ENCODE assay signal across 7 cellular contexts in the genomic region with DNA sequence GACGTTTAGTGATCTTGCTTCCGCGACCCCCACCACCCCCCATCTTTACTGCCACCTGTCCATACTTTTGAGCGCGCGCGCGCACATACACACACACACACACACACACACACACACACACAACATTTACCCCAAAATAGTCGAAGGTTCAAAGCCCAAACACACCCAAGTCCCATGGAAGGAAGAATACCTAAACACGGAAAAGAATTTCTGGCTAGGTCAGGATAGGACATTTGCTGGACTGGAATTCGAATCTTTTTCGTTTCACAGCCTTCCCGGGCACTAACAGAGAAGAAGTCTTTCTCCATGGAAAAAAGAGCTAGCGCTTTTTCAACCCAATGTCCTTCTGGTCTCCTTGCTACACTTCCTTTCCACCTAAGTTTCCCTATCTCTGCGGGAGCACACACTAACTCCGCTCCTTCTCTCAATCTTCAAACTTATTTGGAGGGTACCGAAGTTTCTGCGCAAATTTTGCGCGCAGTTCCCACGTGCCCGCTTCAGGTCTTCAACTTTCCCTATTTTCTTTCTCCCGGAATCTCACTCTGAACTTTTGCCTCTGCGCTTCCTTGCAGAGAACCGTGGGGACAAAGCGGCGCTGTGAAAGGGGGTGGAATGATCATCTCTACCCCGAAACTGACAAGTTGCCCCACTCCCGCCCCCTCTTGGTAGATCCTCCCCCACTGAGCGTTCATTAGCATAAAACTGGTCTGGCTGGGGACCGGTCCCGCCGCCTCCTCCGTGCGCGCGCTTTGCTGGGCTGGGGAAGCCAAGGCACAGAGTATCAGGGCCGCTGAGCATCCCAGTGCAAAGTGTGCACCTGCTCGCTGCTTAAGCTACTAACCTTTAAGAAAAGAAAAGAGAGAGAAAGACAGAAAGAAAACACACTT. TPM values are rescaled to one million over a fixed set of nuclear protein-coding genes. Genes with fewer than 3 reads are reported as not detected.
DNase-seq lines count a peak whose midpoint lies in the region; ATAC-seq and TF ChIP-seq lines count a peak whose summit lies in the region.

No MANE protein-coding gene starts in this region.

- H2AK5ac ChIP-seq in H9 (ENCODE audit: insufficient read length, low read length): no peak overlapping the region

- H3K18ac ChIP-seq in H9 (ENCODE audit: insufficient read length, low read depth, low read length): no peak overlapping the region

- H3K9ac ChIP-seq in H9 (ENCODE audit: extremely low read depth, insufficient read length, low read length): no peak overlapping the region
- H3K9ac ChIP-seq in duodenal mucosa (ENCODE audit: low read depth in 1 of 2, low read length in 2 of 2): peak overlapping the region; percentile 78 to 87

- H4K5ac ChIP-seq in H9 (ENCODE audit: insufficient read length, low read depth, low read length): no peak overlapping the region

- no peak overlapping the region for H2AFZ ChIP-seq in H9 (ENCODE audit: low read length)

- no peak overlapping the region for H4K8ac ChIP-seq in H9 (replicated peaks; ENCODE audit: insufficient read length, low read depth, low read length)

- no peaks in the 10 kb centered on the region for H3K79me1 ChIP-seq in H9 (ENCODE audit: insufficient read depth, low read depth, low read length, poor library complexity, severe bottlenecking)

- H3K9me3 Mint-ChIP-seq in H9: no peaks in the 10 kb centered on the region
- no peaks in the 10 kb centered on the region for H3K9me3 Mint-ChIP-seq in mesothelial cell of epicardium

- no peak overlapping the region for H4K91ac ChIP-seq in H9 (ENCODE audit: insufficient read length, low read depth, low read length)

- H3K27me3 ChIP-seq in H9 (ENCODE audit: insufficient read depth, low read length) (peaks cover 24% of the 10 kb centered on the region; the same call in 1 of the 2 replicates), duodenal mucosa (ENCODE audit: control insufficient read depth in 1 of 2, insufficient read depth in 2 of 2, low read length in 2 of 2) (no peaks in the 10 kb centered on the region)

- no peak overlapping the region for H3K4ac ChIP-seq in H9 (ENCODE audit: low read depth, low read length)

- TF ChIP-seq CTCF in H9 (conservative IDR thresholded peaks at IDR 0.05) (no peak), mesothelial cell of epicardium (IDR thresholded peaks at IDR 0.05; ENCODE audit: unreplicated experiment) (no peak)

- H3K4me1 Mint-ChIP-seq in H9 (peaks cover 19 to 33% of the 10 kb centered on the region in 2 experiments), mesothelial cell of epicardium (peaks cover 38% of the 10 kb centered on the region)

- no peak overlapping the region for H2BK12ac ChIP-seq in H9 (ENCODE audit: insufficient read length, low read depth, low read length)

- H3K27ac Mint-ChIP-seq in H9 (no peak overlapping the region), mesothelial cell of epicardium (peak overlapping the region; percentile 98)

- H3K36me3 Mint-ChIP-seq in H9 (ENCODE audit: insufficient read depth in 1 of 3, low read depth in 3 of 3) (no peaks in the 10 kb centered on the region), mesothelial cell of epicardium (no peaks in the 10 kb centered on the region)

- no peak overlapping the region for H3K14ac ChIP-seq in H9 (ENCODE audit: insufficient read depth, low read length)

- H2BK15ac ChIP-seq in H9 (ENCODE audit: low read depth, low read length): no peak overlapping the region

- no peak overlapping the region for H3K23ac ChIP-seq in H9 (ENCODE audit: insufficient read length, low read depth, low read length)

- peaks cover 34% of the 10 kb centered on the region for H3K23me2 ChIP-seq in H9 (ENCODE audit: insufficient read length, low read depth, low read length, poor library complexity, severe bottlenecking)

- no peak overlapping the region for H3K56ac ChIP-seq in H9 (ENCODE audit: insufficient read length, low read depth, low read length)

- peak overlapping the region; percentile 85 to 97 for H3K4me3 Mint-ChIP-seq in H9
- H3K4me3 Mint-ChIP-seq in mesothelial cell of epicardium: peak overlapping the region; percentile 98

- H2BK5ac ChIP-seq in H9 (ENCODE audit: insufficient read length, low read length): no peak overlapping the region

- H3K27ac ChIP-seq in H9 (ENCODE audit: insufficient read length, low read depth, low read length) (no peak overlapping the region), duodenal mucosa (ENCODE audit: low read depth, low read length) (peak overlapping the region; percentile 84), urinary bladder (ENCODE audit: low read depth) (no peak overlapping the region)

- H3K36me3 ChIP-seq in duodenal mucosa (ENCODE audit: control insufficient read depth in 1 of 2, insufficient read depth in 2 of 2, low read length in 2 of 2): no peaks in the 10 kb centered on the region
- no peaks in the 10 kb centered on the region for H3K36me3 ChIP-seq in urinary bladder (ENCODE audit: insufficient read depth)

- DNase-seq in H9 (peak; percentile 55), NOMO-1 treated with DMSO at 0.1 percent for 48 hours (lab: John Stamatoyannopoulos, UW; ENCODE audit: unreplicated experiment) (peak; percentile 75), mesothelial cell of epicardium (ENCODE audit: low spot score in 2 of 2, unreplicated experiment in 2 of 2) (peak; percentile 35 to 69)

- H2BK120ac ChIP-seq in H9 (ENCODE audit: low read depth, low read length, poor library complexity, severe bottlenecking): no peak overlapping the region

- H2BK20ac ChIP-seq in H9 (ENCODE audit: low read depth, low read length, poor library complexity, severe bottlenecking): no peak overlapping the region

- no peaks in the 10 kb centered on the region for H4K20me1 ChIP-seq in H9 (ENCODE audit: control insufficient read depth, insufficient read depth, insufficient read length)

- H3K4me3 ChIP-seq in duodenal mucosa (ENCODE audit: low read depth in 1 of 2, low read length in 2 of 2) (peak overlapping the region; percentile 90 to 99), urinary bladder (ENCODE audit: low read depth, low read length) (peak overlapping the region; percentile 84)

- no peak for ATAC-seq in HG03442 (IDR thresholded peaks at IDR 0.05; ENCODE audit: unreplicated experiment)
- no peak for ATAC-seq in GM18517 (IDR thresholded peaks at IDR 0.05; ENCODE audit: unreplicated experiment)

- H3K27me3 Mint-ChIP-seq in H9 (ENCODE audit: low read depth) (peaks cover 88% of the 10 kb centered on the region), mesothelial cell of epicardium (ENCODE audit: low read depth) (no peaks in the 10 kb centered on the region)

- no peak overlapping the region for H3T11ph ChIP-seq in H9 (ENCODE audit: low read length)

- H3K79me2 ChIP-seq in H9 (ENCODE audit: insufficient read depth, low read length): no peaks in the 10 kb centered on the region

- H3K4me2 ChIP-seq in H9 (ENCODE audit: insufficient read depth, insufficient read length, low read length): peak overlapping the region; percentile 65

- WGBS in H9 (ENCODE audit: extremely low coverage, insufficient read length, low lambda C conversion rate): no CpG with 5 or more reads among the region's 39 CpGs
- WGBS in urinary bladder: 3% methylated on average over 39 of the region's 39 CpGs

- no peaks in the 10 kb centered on the region for H3K4me1 ChIP-seq in H9 (ENCODE audit: insufficient read depth, low read length)
- peaks cover 6 to 23% of the 10 kb centered on the region in 2 donors for H3K4me1 ChIP-seq in duodenal mucosa (ENCODE audit: control insufficient read depth in 1 of 2, insufficient read depth in 2 of 2, low read length in 2 of 2)
- no peaks in the 10 kb centered on the region for H3K4me1 ChIP-seq in urinary bladder (ENCODE audit: insufficient read depth)

- H3K9me3 ChIP-seq in H9 (ENCODE audit: control insufficient read depth, low read depth, low read length) (no peaks in the 10 kb centered on the region), duodenal mucosa (ENCODE audit: control insufficient read depth in 1 of 2, low read length in 2 of 2) (no peaks in the 10 kb centered on the region)

RNA-seq across cellular contexts. Expression of gene DACH1, which starts 2.7 kb away (rescaled TPM):
- total RNA-seq in H9 (2021): 0.09 TPM in 1 of 2 replicates, not detected in the other
- total RNA-seq in mesothelial cell of epicardium: 66.8 to 69.0 TPM (median 67.0 TPM) in 3 replicates
- 26.4 TPM for total RNA-seq in urinary bladder
- polyA plus RNA-seq in urinary bladder: 2.8 TPM

Comparison
In these comparisons a context has a peak if more than half of its experiments do, and no peak if none do; other contexts are left out.
1. RNA of gene DACH1, which starts 2.7 kb away (total RNA-seq): 66.8 to 69.0 TPM in mesothelial cell of epicardium and 26.4 TPM in urinary bladder (single experiment); 0.09 TPM in H9; every median in the first group is over 10 times any median in the second.
2. Peak in every context shown above with its lines, with median percentiles within 50 percentile points of each other: DNase-seq.